8 cellular contexts compared by ENCODE assay signal in the genomic region with DNA sequence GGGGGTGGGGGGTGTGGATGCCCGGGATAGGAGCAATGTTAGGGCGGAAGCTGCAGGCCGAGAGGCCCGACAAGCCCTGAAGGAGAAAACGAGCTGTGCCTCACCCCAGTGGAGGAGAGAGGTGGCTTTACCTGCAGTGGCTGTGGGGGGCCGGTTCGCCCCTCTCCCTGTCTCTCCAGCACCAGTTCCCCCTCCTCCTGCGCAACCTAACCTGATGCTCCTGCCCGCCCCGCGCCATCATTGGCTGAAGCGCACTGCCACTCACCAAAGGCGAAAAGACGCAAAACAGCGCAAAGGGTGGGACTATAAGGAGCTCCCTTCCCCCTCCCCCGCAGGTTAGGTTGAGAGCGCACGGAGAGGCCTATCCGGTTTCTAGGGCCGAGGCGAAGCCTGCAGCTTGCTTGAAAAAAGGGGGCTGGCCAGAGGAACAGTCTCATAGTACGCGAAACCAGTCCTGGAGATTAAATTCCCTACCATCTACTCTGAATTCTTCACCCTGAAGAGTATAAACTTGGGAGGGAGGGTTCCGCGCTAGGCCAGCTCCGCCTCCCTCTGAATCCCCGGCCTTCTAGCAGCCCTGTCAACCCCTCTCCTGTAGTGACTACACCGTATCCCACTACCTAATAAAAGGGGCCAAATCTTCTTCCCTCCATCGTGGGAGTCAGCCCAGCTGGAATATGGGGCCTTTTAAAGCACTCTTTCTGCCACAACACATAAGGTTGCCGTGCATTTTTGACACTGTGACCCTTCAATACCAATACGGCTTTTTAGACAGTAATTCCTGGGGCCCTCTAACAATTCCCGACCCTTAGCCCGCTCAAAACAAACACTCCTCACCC. TPM values are rescaled to one million over a fixed set of nuclear protein-coding genes. Genes with fewer than 3 reads are reported as not detected.
DNase-seq lines count a peak whose midpoint lies in the region; ATAC-seq lines count a peak whose summit lies in the region.

No MANE protein-coding gene starts in this region.

- H3K27me3 Mint-ChIP-seq in effector memory CD8-positive, alpha-beta T cell: no peaks in the 10 kb centered on the region
- no peaks in the 10 kb centered on the region for H3K27me3 Mint-ChIP-seq in memory B cell

- peaks cover 32 to 66% of the 10 kb centered on the region in 2 donors for H3K4me1 Mint-ChIP-seq in effector memory CD8-positive, alpha-beta T cell (ENCODE audit: low read depth in 2 of 2)
- H3K4me1 Mint-ChIP-seq in memory B cell: peaks cover 43% of the 10 kb centered on the region

- H3K36me3 Mint-ChIP-seq in effector memory CD8-positive, alpha-beta T cell (ENCODE audit: insufficient read depth): peaks cover 19% of the 10 kb centered on the region
- H3K36me3 Mint-ChIP-seq in memory B cell: peaks cover 11% of the 10 kb centered on the region

- H3K9me3 Mint-ChIP-seq in effector memory CD8-positive, alpha-beta T cell: no peaks in the 10 kb centered on the region
- no peaks in the 10 kb centered on the region for H3K9me3 Mint-ChIP-seq in memory B cell

- ATAC-seq in GM21367 (IDR thresholded peaks at IDR 0.05; ENCODE audit: unreplicated experiment): peak; percentile 94
- peak; percentile 98 for ATAC-seq in effector memory CD8-positive, alpha-beta T cell (replicated peaks)
- peak; percentile 97 for ATAC-seq in memory B cell (ENCODE audit: low read depth)

- peak overlapping the region; percentile 96 to 98 for H3K27ac Mint-ChIP-seq in effector memory CD8-positive, alpha-beta T cell
- H3K27ac Mint-ChIP-seq in memory B cell: peak overlapping the region; percentile 95

- DNase-seq in COR-L47 (lab: John Stamatoyannopoulos, UW): peak; percentile 98
- peak; percentile 97 for DNase-seq in HT1080 (ENCODE audit: low read depth)
- peak; percentile 93 to 96 for DNase-seq in NOMO-1 (lab: John Stamatoyannopoulos, UW; ENCODE audit: unreplicated experiment in 2 of 2)
- peak; percentile 91 to 99 (median 99) for DNase-seq in activated CD8-positive, alpha-beta memory T cell treated with anti-CD3 and anti-CD28 coated beads for 48 hours (ENCODE audit: low read depth in 2 of 3, low spot score in 2 of 3)
- DNase-seq in effector memory CD8-positive, alpha-beta T cell: peak; percentile 98 to 100 (median 99)
- peak; percentile 98 to 99 for DNase-seq in memory B cell (ENCODE audit: low spot score in 2 of 2)
- peak; percentile 98 for DNase-seq in stimulated activated CD8-positive, alpha-beta memory T cell treated with anti-CD3 and anti-CD28 coated beads, Interleukin-12 subunit alpha, Interleukin-12 subunit beta, amount 100 ng/mL, for 1 hour (ENCODE audit: low read depth)

- H3K4me3 Mint-ChIP-seq in effector memory CD8-positive, alpha-beta T cell: peak overlapping the region; percentile 86 to 88
- H3K4me3 Mint-ChIP-seq in memory B cell: peak overlapping the region; percentile 90

RNA-seq across cellular contexts. Expression of gene CHD8, which starts 18.6 kb away (rescaled TPM):
- 53.8 and 58.3 TPM in 2 replicates for total RNA-seq in HT1080 (2014; rRNA removed; shearing (Covaris generic))
- 16.3 and 19.3 TPM in 2 replicates for polyA plus RNA-seq in HT1080 (2015; cell fraction: cytosol; rRNA removed)
- polyA plus RNA-seq in HT1080 (2015; cell fraction: nucleus; rRNA removed): 77.8 and 79.5 TPM in 2 replicates

RNA-seq across cellular contexts. Expression of gene RAB2B, which starts 39.5 kb away (rescaled TPM):
- 11.8 and 16.6 TPM in 2 replicates for total RNA-seq in HT1080 (2014; rRNA removed; shearing (Covaris generic))
- polyA plus RNA-seq in HT1080 (2015; cell fraction: cytosol; rRNA removed): 14.7 and 18.4 TPM in 2 replicates
- polyA plus RNA-seq in HT1080 (2015; cell fraction: nucleus; rRNA removed): 28.6 and 32.7 TPM in 2 replicates

RNA-seq across cellular contexts. Expression of gene TOX4, which starts 39.7 kb away (rescaled TPM):
- total RNA-seq in HT1080 (2014; rRNA removed; shearing (Covaris generic)): 16.4 and 46.2 TPM in 2 replicates
- 44.1 and 46.1 TPM in 2 replicates for polyA plus RNA-seq in HT1080 (2015; cell fraction: cytosol; rRNA removed)
- 60.1 and 98.5 TPM in 2 replicates for polyA plus RNA-seq in HT1080 (2015; cell fraction: nucleus; rRNA removed)

RNA-seq across cellular contexts. Expression of gene SUPT16H, which starts 53.5 kb away (rescaled TPM):
- 112 and 124 TPM in 2 replicates for total RNA-seq in HT1080 (2014; rRNA removed; shearing (Covaris generic))
- polyA plus RNA-seq in HT1080 (2015; cell fraction: cytosol; rRNA removed): 101 and 107 TPM in 2 replicates
- 231 and 245 TPM in 2 replicates for polyA plus RNA-seq in HT1080 (2015; cell fraction: nucleus; rRNA removed)

Comparison
In these comparisons a context has a peak if more than half of its experiments do, and no peak if none do; other contexts are left out.
1. Peak in every context shown above with its lines: DNase-seq and ATAC-seq.